ENCODE assay signal across 8 cellular contexts in the genomic region with DNA sequence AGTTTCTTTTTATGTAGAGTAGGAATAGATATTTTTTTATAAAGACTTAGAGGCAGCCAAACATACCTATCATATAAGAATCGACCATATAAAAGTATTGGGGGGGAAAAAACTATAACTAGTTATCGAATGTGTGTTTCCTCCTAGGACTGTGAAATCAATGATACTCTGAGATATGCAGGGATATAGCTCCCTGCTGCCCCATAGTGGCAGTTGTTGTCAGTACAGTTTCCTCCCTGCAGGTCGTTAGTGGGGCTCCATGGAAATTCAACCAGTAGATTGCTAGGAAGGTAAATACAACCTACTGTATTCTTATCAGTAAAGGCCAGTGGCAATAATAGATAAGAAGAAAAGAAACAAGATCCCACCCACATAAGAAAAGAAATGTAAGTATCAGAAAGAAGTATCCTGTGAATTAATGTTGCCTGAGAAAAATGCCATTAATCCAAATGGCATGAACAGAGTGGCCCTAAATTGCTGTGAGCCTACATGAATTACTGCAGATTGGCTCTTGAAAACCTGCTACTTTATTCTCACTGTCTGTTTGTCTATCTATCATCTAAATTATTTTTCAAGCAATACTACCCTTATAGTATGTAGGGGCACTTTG.
DNase-seq lines count a peak whose midpoint lies in the region; ATAC-seq and TF ChIP-seq lines count a peak whose summit lies in the region.

No MANE protein-coding gene starts in this region.

- H4K20me1 ChIP-seq in Loucy (ENCODE audit: insufficient read depth, low read length, poor library complexity, severe bottlenecking), result no peaks in the 10 kb centered on the region

- intact Hi-C loops in activated CD4-positive, alpha-beta T cell treated with anti-CD3 and anti-CD28 coated beads, Interleukin-2, amount 10 ng/mL, durations not matched to agents 24 days and 14 days (cut with micrococcal nuclease), result loop anchor here (1.0 to 5.0 kb wide), 3 partner anchors 462 to 1113 kb away; no protein-coding TSS in a partner anchor
- intact Hi-C loops in sigmoid colon (cut with DNase I), result no loop called here

- no peak overlapping the region for H3K27ac Mint-ChIP-seq in activated CD4-positive, alpha-beta T cell treated with anti-CD3 and anti-CD28 coated beads, Interleukin-2, amount 10 ng/mL, durations not matched to agents 24 days and 14 days

- H3K27me3 ChIP-seq in Loucy (ENCODE audit: insufficient read depth, low read length, poor library complexity, severe bottlenecking) (no peaks in the 10 kb centered on the region), sigmoid colon (no peaks in the 10 kb centered on the region)

- no peaks in the 10 kb centered on the region for H3K9me2 ChIP-seq in Loucy (replicated peaks; ENCODE audit: low read depth, low read length)

- H3F3A ChIP-seq in Loucy (ENCODE audit: low read depth), result no peaks in the 10 kb centered on the region

- H3K36me3 ChIP-seq in Loucy (ENCODE audit: insufficient read depth, low read length), result no peaks in the 10 kb centered on the region
- H3K36me3 ChIP-seq in sigmoid colon, result no peaks in the 10 kb centered on the region

- peak; percentile 72 for TF ChIP-seq CTCF in GM12875 (IDR thresholded peaks at IDR 0.05; ENCODE audit: borderline replicate concordance, insufficient read depth, low read depth, low read length)
- TF ChIP-seq CTCF in Loucy (conservative IDR thresholded peaks at IDR 0.05; ENCODE audit: low read length), result peak; percentile 65
- peak in 1 of 4 experiments; percentile 26 for TF ChIP-seq CTCF in sigmoid colon (IDR thresholded peaks at IDR 0.05)

- no peaks in the 10 kb centered on the region for H3K79me2 ChIP-seq in Loucy (ENCODE audit: insufficient read depth, low read length)

- 42 to 61% methylated on average over 3 of the region's 3 CpGs for WGBS in sigmoid colon, 2 donors

- no peaks in the 10 kb centered on the region for H3K4me1 ChIP-seq in Loucy (ENCODE audit: insufficient read depth, low read length, poor library complexity, severe bottlenecking)
- no peaks in the 10 kb centered on the region for H3K4me1 ChIP-seq in sigmoid colon

- no peaks in the 10 kb centered on the region for H3K9me3 ChIP-seq in Loucy (ENCODE audit: insufficient read depth, low read depth, low read length)
- no peaks in the 10 kb centered on the region for H3K9me3 ChIP-seq in sigmoid colon

- TF ChIP-seq POLR2A in sigmoid colon (IDR thresholded peaks at IDR 0.05), result no peak

- H3K4me1 Mint-ChIP-seq in activated CD4-positive, alpha-beta T cell treated with anti-CD3 and anti-CD28 coated beads, Interleukin-2, amount 10 ng/mL, durations not matched to agents 24 days and 14 days, result no peaks in the 10 kb centered on the region

- H3K9me3 Mint-ChIP-seq in activated CD4-positive, alpha-beta T cell treated with anti-CD3 and anti-CD28 coated beads, Interleukin-2, amount 10 ng/mL, durations not matched to agents 24 days and 14 days, result peaks cover 3% of the 10 kb centered on the region

- H3K4me2 ChIP-seq in Loucy (ENCODE audit: low read depth, low read length, poor library complexity, severe bottlenecking), result no peak overlapping the region

- H3K4me3 ChIP-seq in GM12875 (ENCODE audit: low read depth, low read length) (no peak overlapping the region), Loucy (ENCODE audit: low read length, poor library complexity, severe bottlenecking) (no peak overlapping the region), sigmoid colon (no peak overlapping the region)

- no peak overlapping the region for H3K9ac ChIP-seq in Loucy (ENCODE audit: low read depth, low read length, poor library complexity, severe bottlenecking)

- TF ChIP-seq EP300 in sigmoid colon (IDR thresholded peaks at IDR 0.05), result no peak

- H3K27me3 Mint-ChIP-seq in activated CD4-positive, alpha-beta T cell treated with anti-CD3 and anti-CD28 coated beads, Interleukin-2, amount 10 ng/mL, durations not matched to agents 24 days and 14 days, result no peaks in the 10 kb centered on the region

- H3K36me3 Mint-ChIP-seq in activated CD4-positive, alpha-beta T cell treated with anti-CD3 and anti-CD28 coated beads, Interleukin-2, amount 10 ng/mL, durations not matched to agents 24 days and 14 days (ENCODE audit: low read depth), result no peaks in the 10 kb centered on the region

- peak; percentile 6 for DNase-seq in AG08395 (ENCODE audit: low spot score)
- DNase-seq in activated CD4-positive, alpha-beta T cell treated with anti-CD3 and anti-CD28 coated beads, Interleukin-2, amount 10 ng/mL, durations not matched to agents 24 days and 14 days, result peak; percentile 77
- DNase-seq in foreskin melanocyte, result peak; percentile 32
- peak; percentile 24 for DNase-seq in stimulated activated CD4-positive, alpha-beta T cell treated with anti-CD3 and anti-CD28 coated beads, Interleukin-4, amount 100 ng/mL, for 1 hour
- no peak for DNase-seq in sigmoid colon

- H3K27ac ChIP-seq in sigmoid colon, result no peak overlapping the region

- H2AFZ ChIP-seq in Loucy (ENCODE audit: low read length), result no peak overlapping the region

- no peak overlapping the region for H3K4me3 Mint-ChIP-seq in activated CD4-positive, alpha-beta T cell treated with anti-CD3 and anti-CD28 coated beads, Interleukin-2, amount 10 ng/mL, durations not matched to agents 24 days and 14 days

- ATAC-seq in HG02571 (IDR thresholded peaks at IDR 0.05; ENCODE audit: unreplicated experiment), result peak; percentile 87
